Comparison of ENCODE assay signal across 14 cellular contexts in the genomic region with DNA sequence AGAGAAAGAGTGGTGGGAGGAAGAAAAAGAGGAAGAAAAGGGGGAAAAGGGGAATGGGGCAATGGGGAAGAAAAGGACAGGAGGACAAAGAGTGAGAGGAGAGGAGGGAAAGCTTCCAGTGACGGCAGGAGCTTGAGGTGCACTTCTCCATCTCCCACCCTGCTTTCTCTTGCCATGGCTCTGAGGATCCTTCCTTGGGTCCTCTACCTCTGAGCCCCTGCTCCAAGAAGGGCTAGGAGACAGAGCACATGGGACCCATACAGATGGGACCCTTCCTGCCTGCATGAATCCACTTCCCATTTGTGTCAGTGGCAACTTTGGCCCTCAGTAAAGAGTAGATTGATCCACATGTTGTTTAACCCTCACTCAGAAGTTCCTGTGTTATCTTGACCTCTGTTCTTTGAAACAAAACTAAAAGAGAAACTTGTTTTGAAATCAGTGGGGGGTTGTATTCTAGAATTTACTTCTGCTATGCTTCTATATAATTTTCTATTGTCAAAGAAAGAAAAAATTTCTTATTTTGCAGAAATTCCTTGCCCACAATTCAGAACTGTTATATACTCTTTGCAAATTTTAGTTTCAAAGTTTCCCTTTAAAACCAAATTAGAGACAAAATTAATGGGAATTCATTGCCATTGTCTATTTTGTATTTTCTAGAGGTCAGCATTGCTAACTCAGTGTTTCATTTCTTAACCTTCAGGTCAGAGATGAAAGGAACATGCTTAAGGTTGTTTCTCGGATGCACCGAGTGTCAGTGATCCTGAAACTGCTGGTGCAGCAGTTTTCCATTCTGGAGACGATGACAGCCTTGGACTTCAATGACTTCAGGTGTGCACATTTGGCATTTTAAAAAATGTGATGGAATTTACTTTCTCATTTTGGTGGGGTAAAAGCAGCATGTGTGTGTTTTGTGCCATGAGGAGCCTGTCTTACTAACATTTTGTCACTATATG. TPM values are rescaled to one million over a fixed set of nuclear protein-coding genes. Genes with fewer than 3 reads are reported as not detected.
DNase-seq lines count a peak whose midpoint lies in the region; ATAC-seq and TF ChIP-seq lines count a peak whose summit lies in the region.
"Had no signal": no experiment of that assay in that cellular context is flagged by ENCODE, and none has a peak within 500 bp of the region (broad histone marks: within the 10 kb centered on the region; RNA-seq: fewer than 3 reads in every experiment).

No MANE protein-coding gene starts in this region.

- H3K4me3 ChIP-seq in vagina (no peak overlapping the region), mammary epithelial cell (replicated peaks in 1 of 3; ENCODE audit: insufficient read depth in 1 of 3, low read depth in 2 of 3, low read length in 3 of 3) (no peak overlapping the region)
- H3K4me3 ChIP-seq: prostate gland, tibial artery had no signal

- H3K9ac ChIP-seq in mammary epithelial cell (ENCODE audit: insufficient read depth, low read length): no peak overlapping the region

- H3K27ac ChIP-seq in vagina: no peak overlapping the region
- H3K27ac ChIP-seq in mammary epithelial cell (ENCODE audit: insufficient read depth, low read depth, low read length): no peak overlapping the region
- H3K27ac ChIP-seq: prostate gland, tibial artery had no signal

- dilution Hi-C loops in mammary epithelial cell (cut with HindIII; ENCODE audit: low sequenced_read_pairs): no loop called here

- H3K79me2 ChIP-seq in mammary epithelial cell (ENCODE audit: insufficient read depth, low read length): no peaks in the 10 kb centered on the region

- BruUV-seq in mammary epithelial cell (replicated peaks; lab: Mats Ljungman, UMichigan): no TSS peak

- no peak overlapping the region for H2AFZ ChIP-seq in mammary epithelial cell (ENCODE audit: low read depth, low read length)

- H3K27me3 ChIP-seq in vagina (no peaks in the 10 kb centered on the region), mammary epithelial cell (ENCODE audit: insufficient read depth, low read length) (no peaks in the 10 kb centered on the region)
- H3K27me3 ChIP-seq: tibial artery had no signal

- intact Hi-C loops in vagina (cut with DNase I) (no loop called here), mammary epithelial cell (cut with micrococcal nuclease) (no loop called here)

- DNase-seq in RPMI8226 (peak; percentile 53), NCI-H2171 (lab: John Stamatoyannopoulos, UW) (no peak), NCI-H187 treated with DMSO at 0.1 percent for 48 hours (lab: John Stamatoyannopoulos, UW) (no peak), vagina (ENCODE audit: extremely low spot score in 2 of 2) (no peak), mammary epithelial cell (no peak)
- DNase-seq: activated CD4-positive, CD25-positive, alpha-beta regulatory T cell; activated CD8-positive, alpha-beta memory T cell treated with anti-CD3 and anti-CD28 coated beads, Interleukin-2, amount 50 U/mL, for 48 hours; tibial artery had no signal

- H3K4me2 ChIP-seq in mammary epithelial cell (ENCODE audit: insufficient read depth, low read depth, low read length): no peak overlapping the region

- in situ Hi-C loops in mammary epithelial cell (cut with MboI; ENCODE audit: low sequenced_read_pairs in 2 of 2): no loop called here

- H3K36me3 ChIP-seq in vagina (no peaks in the 10 kb centered on the region), mammary epithelial cell (ENCODE audit: insufficient read depth, low read length) (no peaks in the 10 kb centered on the region)
- H3K36me3 ChIP-seq: prostate gland, tibial artery had no signal

- H3K9me3 ChIP-seq in vagina: no peaks in the 10 kb centered on the region
- H3K9me3 ChIP-seq in mammary epithelial cell (replicated peaks; ENCODE audit: insufficient read depth, low read length): no peaks in the 10 kb centered on the region
- H3K9me3 ChIP-seq: prostate gland, tibial artery had no signal

- H3K4me1 ChIP-seq in vagina: no peaks in the 10 kb centered on the region
- H3K4me1 ChIP-seq in mammary epithelial cell (ENCODE audit: insufficient read depth, low read length): no peaks in the 10 kb centered on the region
- H3K4me1 ChIP-seq: prostate gland had no signal

- no peak for TF ChIP-seq CTCF in vagina (IDR thresholded peaks at IDR 0.05)
- no peak for TF ChIP-seq CTCF in mammary epithelial cell (conservative IDR thresholded peaks at IDR 0.05 in 1 of 2, IDR thresholded peaks at IDR 0.05 in 1 of 2; ENCODE audit: extremely low read depth in 1 of 2, insufficient read depth in 1 of 2, low read depth in 1 of 2, low read length in 2 of 2)

- CTCF ChIA-PET in mammary epithelial cell (lab: Charles Lee; ENCODE audit: low non-redundant PET): no interaction called here

- no peak for TF ChIP-seq POLR2A in vagina (IDR thresholded peaks at IDR 0.05)

- no peaks in the 10 kb centered on the region for H4K20me1 ChIP-seq in mammary epithelial cell (ENCODE audit: insufficient read depth, low read length)

- ATAC-seq in GM18502 (IDR thresholded peaks at IDR 0.05; ENCODE audit: poor library complexity, unreplicated experiment) (peak; percentile 72), GM21381 (IDR thresholded peaks at IDR 0.05; ENCODE audit: unreplicated experiment) (peak; percentile 83), HG02970 (IDR thresholded peaks at IDR 0.05; ENCODE audit: low FRiP score, unreplicated experiment) (peak; percentile 69)

- WGBS in mammary epithelial cell (ENCODE audit: low coverage, missing lambda C conversion rate): 97% methylated on average over 4 of the region's 4 CpGs

RNA-seq across cellular contexts. Expression of a gene that starts 5.0 kb away (rescaled TPM):
- total RNA-seq in vagina: not detected
- not detected for total RNA-seq in mammary epithelial cell
- not detected for polyA plus RNA-seq in mammary epithelial cell
- not detected for polyA minus RNA-seq in mammary epithelial cell
- total RNA-seq: chondrocyte, glomerular endothelial cell had no signal

RNA-seq across cellular contexts. Expression of a gene that starts 42.4 kb away (rescaled TPM):
- total RNA-seq in vagina: not detected
- total RNA-seq in mammary epithelial cell: not detected
- polyA plus RNA-seq in mammary epithelial cell: not detected
- polyA minus RNA-seq in mammary epithelial cell: not detected
- total RNA-seq: chondrocyte, glomerular endothelial cell, prostate gland had no signal

RNA-seq across cellular contexts. Expression of a gene that starts 45.2 kb away (rescaled TPM):
- total RNA-seq in vagina: 14.5 TPM
- total RNA-seq in mammary epithelial cell: 10 to 100 TPM in 1 of 2 donors, 1 to 10 TPM in 1; 2.0 to 11.0 TPM
- polyA plus RNA-seq in mammary epithelial cell: 1.4 TPM
- polyA minus RNA-seq in mammary epithelial cell: 2.8 TPM
